Comparison of ENCODE assay signal across 5 cellular contexts in the genomic region with DNA sequence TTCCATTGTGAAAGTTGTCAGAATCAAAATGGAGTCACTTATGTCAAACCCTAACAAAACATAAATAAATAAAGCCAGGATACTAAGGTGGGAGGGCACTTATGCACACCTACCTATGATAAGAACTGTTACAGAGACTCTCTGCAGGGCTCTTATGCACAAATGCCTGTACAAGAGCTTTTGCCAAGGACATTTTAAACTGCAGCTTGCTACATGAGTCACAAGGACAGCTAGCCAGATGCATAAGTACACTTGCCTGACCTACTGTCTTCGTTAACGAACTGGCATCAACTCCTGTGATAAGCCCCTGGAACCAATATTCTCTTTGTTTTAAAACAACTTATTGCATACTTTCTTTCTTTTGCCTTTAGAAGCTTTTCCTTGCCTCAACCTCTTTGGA.
"Had no signal": no experiment of that assay in that cellular context is flagged by ENCODE, and none has a peak within 500 bp of the region (broad histone marks: within the 10 kb centered on the region; RNA-seq: fewer than 3 reads in every experiment).

No MANE protein-coding gene starts in this region.

- H3K4me3 Mint-ChIP-seq: GM23338, H9 had no signal

- DNase-seq: H9, HCEC 1CT, IMR-90 had no signal

- H2AFZ ChIP-seq: GM23338 had no signal

- H3K27ac Mint-ChIP-seq: GM23338, H9 had no signal

- H3K9me3 Mint-ChIP-seq: GM23338 had no signal

- H3K4me1 Mint-ChIP-seq: GM23338 had no signal

- H3K4me2 ChIP-seq: GM23338 had no signal

- H3K4me3 ChIP-seq: GM23338, K562 had no signal
